Comparison of ENCODE assay signal across 22 cellular contexts in genomic region chr14:102925646-102926045, GRCh38. TPM values are rescaled to one million over a fixed set of nuclear protein-coding genes. Genes with fewer than 3 reads are reported as not detected.
A peak's percentile ranks its signal among the peaks of the same experiment; 100 is the strongest.
DNase-seq lines count a peak whose midpoint lies in the region; ATAC-seq, FAIRE-seq and TF ChIP-seq lines count a peak whose summit lies in the region.
"Had no signal": no experiment of that assay in that cellular context is flagged by ENCODE, and none has a peak within 500 bp of the region (broad histone marks: within the 10 kb centered on the region; RNA-seq: fewer than 3 reads in every experiment).

No MANE protein-coding gene starts in this region.

- ATAC-seq in Right ventricle myocardium superior (ENCODE audit: poor library complexity) = no peak
- no peak for ATAC-seq in left ventricle myocardium superior
- no peak for ATAC-seq in T-helper 17 cell
- no peak for ATAC-seq in pancreas
- ATAC-seq: HepG2 had no signal

- H2AFZ ChIP-seq in trophoblast cell (ENCODE audit: insufficient read depth, low read length, poor library complexity) = no peak overlapping the region

- H3K36me3 ChIP-seq in kidney (ENCODE audit: control insufficient read depth in 1 of 2, insufficient read depth in 2 of 2, low read length in 2 of 2) (no peaks in the 10 kb centered on the region), pancreas (no peaks in the 10 kb centered on the region), trophoblast cell (ENCODE audit: control insufficient read depth in 1 of 2, insufficient read depth in 2 of 2, low read length in 2 of 2) (no peaks in the 10 kb centered on the region)
- H3K36me3 ChIP-seq: BLaER1 had no signal

- H3K79me2 ChIP-seq in trophoblast cell (ENCODE audit: control insufficient read depth, insufficient read depth, low read length, poor library complexity) = no peaks in the 10 kb centered on the region

- no peak overlapping the region for H2BK5ac ChIP-seq in trophoblast cell (ENCODE audit: low read depth, low read length, poor library complexity)

- peaks cover 14% of the 10 kb centered on the region for H3K4me1 Mint-ChIP-seq in T-helper 17 cell
- no peaks in the 10 kb centered on the region for H3K4me1 Mint-ChIP-seq in type B pancreatic cell (ENCODE audit: unreplicated experiment)
- H3K4me1 Mint-ChIP-seq in CD14-positive monocyte = peaks cover 19% of the 10 kb centered on the region

- peaks cover 3% of the 10 kb centered on the region for H3K79me1 ChIP-seq in trophoblast cell (ENCODE audit: low read length)

- TF ChIP-seq CTCF in kidney (IDR thresholded peaks at IDR 0.05; ENCODE audit: borderline replicate concordance, extremely low read depth, insufficient read depth) (no peak), type B pancreatic cell (conservative IDR thresholded peaks at IDR 0.05) (no peak), pancreas (IDR thresholded peaks at IDR 0.05) (no peak), CD14-positive monocyte (IDR thresholded peaks at IDR 0.05) (no peak)

- H3K9me3 ChIP-seq in T-helper 17 cell (ENCODE audit: control insufficient read depth, low read length, poor library complexity, severe bottlenecking) (no peaks in the 10 kb centered on the region), kidney (ENCODE audit: control insufficient read depth in 1 of 2, low read length in 2 of 2) (no peaks in the 10 kb centered on the region), pancreas (no peaks in the 10 kb centered on the region), trophoblast cell (ENCODE audit: insufficient read depth, low read depth, low read length) (peaks cover 15% of the 10 kb centered on the region)

- H3K23ac ChIP-seq in trophoblast cell (ENCODE audit: low read length) = no peak overlapping the region

- no peak overlapping the region for H3K18ac ChIP-seq in trophoblast cell (ENCODE audit: low read length)

- no peaks in the 10 kb centered on the region for H3K9me3 Mint-ChIP-seq in type B pancreatic cell
- peaks cover 0 to 15% (median 4%) of the 10 kb centered on the region in 7 donors for H3K9me3 Mint-ChIP-seq in CD14-positive monocyte
- H3K9me3 Mint-ChIP-seq: HFFc6 had no signal

- H3K4me3 Mint-ChIP-seq in T-helper 17 cell (peak overlapping the region; percentile 71), type B pancreatic cell (no peak overlapping the region), CD14-positive monocyte (peak overlapping the region in 1 of 2 donors; percentile 12)
- H3K4me3 Mint-ChIP-seq: HFFc6 had no signal

- H3K27me3 Mint-ChIP-seq in T-helper 17 cell (peaks cover 13% of the 10 kb centered on the region), type B pancreatic cell (peaks cover 18% of the 10 kb centered on the region), CD14-positive monocyte (ENCODE audit: low read depth in 3 of 3) (peaks cover 36 to 58% (median 55%) of the 10 kb centered on the region in 3 donors)

- H3K4me1 ChIP-seq in kidney (ENCODE audit: control insufficient read depth in 1 of 2, insufficient read depth in 1 of 2, low read depth in 1 of 2, low read length in 2 of 2) (peaks cover 0 to 20% of the 10 kb centered on the region in 2 donors), pancreas (peaks cover 0 to 19% (median 14%) of the 10 kb centered on the region in 3 donors), trophoblast cell (ENCODE audit: control insufficient read depth in 1 of 2, insufficient read depth in 2 of 2, low read length in 2 of 2) (peaks cover 17 to 23% of the 10 kb centered on the region in 2 experiments)

- H3K14ac ChIP-seq in trophoblast cell (ENCODE audit: low read length) = no peak overlapping the region

- H3K4me2 ChIP-seq in trophoblast cell (ENCODE audit: low read length) = no peak overlapping the region
- H3K4me2 ChIP-seq: BLaER1 had no signal

- H3K4me3 ChIP-seq in kidney (ENCODE audit: low read length in 2 of 2) = no peak overlapping the region
- no peak overlapping the region for H3K4me3 ChIP-seq in pancreas
- H3K4me3 ChIP-seq in trophoblast cell (ENCODE audit: low read depth, low read length) = no peak overlapping the region
- H3K4me3 ChIP-seq: BLaER1 had no signal

- H3K27me3 ChIP-seq in pancreas (peaks cover 0 to 7% (median 2%) of the 10 kb centered on the region in 4 donors), trophoblast cell (ENCODE audit: insufficient read depth, low read length) (peaks cover 31% of the 10 kb centered on the region)

- intact Hi-C loops in Right ventricle myocardium superior (cut with DNase I) = no loop called here
- intact Hi-C loops in left ventricle myocardium superior (cut with micrococcal nuclease) = no loop called here
- intact Hi-C loops in kidney (cut with DNase I) = no loop called here
- intact Hi-C loops in pancreas (cut with DNase I) = loop anchor here in 1 of 3 donors (10.0 kb wide), 1 partner anchor 161 kb away; no protein-coding TSS in a partner anchor
- intact Hi-C loops in CD14-positive monocyte (cut with micrococcal nuclease) = no loop called here

- no peak overlapping the region for H2BK120ac ChIP-seq in trophoblast cell (ENCODE audit: insufficient read depth, low read length, poor library complexity)

- H4K12ac ChIP-seq in trophoblast cell (ENCODE audit: low read depth, low read length) = no peak overlapping the region

- H3K4ac ChIP-seq in trophoblast cell (ENCODE audit: low read depth, low read length) = no peak overlapping the region

- no peak overlapping the region for H2AK5ac ChIP-seq in trophoblast cell (ENCODE audit: low read length)

- no peak overlapping the region for H4K91ac ChIP-seq in trophoblast cell (ENCODE audit: low read depth, low read length)

- no peaks in the 10 kb centered on the region for H3K36me3 Mint-ChIP-seq in T-helper 17 cell (ENCODE audit: low read depth)
- no peaks in the 10 kb centered on the region for H3K36me3 Mint-ChIP-seq in type B pancreatic cell
- no peaks in the 10 kb centered on the region for H3K36me3 Mint-ChIP-seq in CD14-positive monocyte
- H3K36me3 Mint-ChIP-seq: CD4-positive, CD25-positive, alpha-beta regulatory T cell had no signal

- H4K8ac ChIP-seq in trophoblast cell (ENCODE audit: low read depth, low read length) = no peak overlapping the region

- H3K27ac Mint-ChIP-seq in T-helper 17 cell (no peak overlapping the region), type B pancreatic cell (peak overlapping the region; percentile 3), CD14-positive monocyte (no peak overlapping the region)
- H3K27ac Mint-ChIP-seq: CD4-positive, CD25-positive, alpha-beta regulatory T cell; HFFc6 had no signal

- H2BK12ac ChIP-seq in trophoblast cell (ENCODE audit: low read length) = no peak overlapping the region

- DNase-seq in Right ventricle myocardium superior (peak; percentile 4), left ventricle myocardium superior (no peak), T-helper 17 cell (no peak), kidney (peak; percentile 40), type B pancreatic cell (ENCODE audit: extremely low spot score, unreplicated experiment) (no peak), pancreas (no peak), trophoblast cell (no peak), CD14-positive monocyte (ENCODE audit: low spot score) (no peak)
- DNase-seq: AML-193; Calu3; CD4-positive, CD25-positive, alpha-beta regulatory T cell; DMS 273 treated with DMSO at 0.1 percent for 48 hours; DMS79; GOT3; HCEC 1CT; HFFc6 had no signal

- 78 to 81% methylated on average over 11 of the region's 11 CpGs for WGBS in pancreas, 2 donors
- WGBS in trophoblast cell (ENCODE audit: extremely low coverage, insufficient coverage, insufficient read length) = no CpG with 5 or more reads among the region's 11 CpGs

- H3K9ac ChIP-seq in kidney (ENCODE audit: low read length in 2 of 2) = no peak overlapping the region
- H3K9ac ChIP-seq in trophoblast cell (ENCODE audit: low read length) = no peak overlapping the region
- H3K9ac ChIP-seq: BLaER1 had no signal

- FAIRE-seq in kidney (lab: Jason Lieb, UNC) (no peak), pancreas (lab: Jason Lieb, UNC) (no peak)
- FAIRE-seq: GM12891, HepG2 had no signal

- no peak overlapping the region for H3K27ac ChIP-seq in kidney (ENCODE audit: low read depth in 2 of 2, low read length in 2 of 2)
- H3K27ac ChIP-seq in pancreas = no peak overlapping the region
- H3K27ac ChIP-seq in trophoblast cell (ENCODE audit: low read depth, low read length) = no peak overlapping the region
- H3K27ac ChIP-seq: 22Rv1, BLaER1 had no signal

RNA-seq across cellular contexts. Expression of gene AMN, which starts 3.2 kb away (rescaled TPM):
- total RNA-seq in Right ventricle myocardium superior = not detected
- total RNA-seq in left ventricle myocardium superior = not detected
- total RNA-seq in T-helper 17 cell = 1 to 10 TPM in 1 of 2 donors, under 1 TPM in 1; 0.65 to 2.3 TPM
- 58.0 TPM for total RNA-seq in kidney
- polyA plus RNA-seq in kidney (ENCODE audit: insufficient read depth, low read depth, low replicate concordance) = 121 TPM
- 18.3 and 51.7 TPM in 2 replicates for total RNA-seq in type B pancreatic cell (ENCODE audit: low replicate concordance)
- total RNA-seq in pancreas = 1 to 10 TPM; 1.0 to 1.5 (median 1.5) TPM
- polyA plus RNA-seq in pancreas = 1 to 10 TPM; 3.5 to 4.3 TPM
- 0.66 and 0.89 TPM in 2 replicates for polyA plus RNA-seq in trophoblast cell (2013)
- polyA plus RNA-seq in CD14-positive monocyte = not detected
- total RNA-seq: G401, HFFc6, HT1080 had no signal

Comparison
In these comparisons a context has a peak if more than half of its experiments do, and no peak if none do; other contexts are left out.
1. DNase-seq: peak in Right ventricle myocardium superior (single experiment) and kidney (single experiment); none in left ventricle myocardium superior (single experiment), T-helper 17 cell (0 of 3), type B pancreatic cell (single experiment), pancreas (0 of 6), trophoblast cell (0 of 2) and CD14-positive monocyte (single experiment).